2 cellular contexts compared by ENCODE assay signal in genomic region chr10:104245066-104245632, GRCh38.
TF ChIP-seq lines count a peak whose summit lies in the region.

No MANE protein-coding gene starts in this region.

TF ChIP-seq in HEK293, 187 proteins besides CTCF, POLR2A, EP300 and RAD21:
- TF ChIP-seq ZFHX2 (tag by site-specific recombination; conservative IDR thresholded peaks at IDR 0.05) (0 out of 2 replicates have a peak, but pooled peaks have one; percentile 16), ZIC2 (tag by site-specific recombination; IDR thresholded peaks at IDR 0.05) (no peak), ZNF544 (tag by site-specific recombination; IDR thresholded peaks at IDR 0.05) (no peak)

TF ChIP-seq in HepG2, 621 proteins besides CTCF, POLR2A, EP300 and RAD21:
- TF ChIP-seq ZFP62 (CRISPR knock-in tag; IDR thresholded peaks at IDR 0.05) (no peak), ZNF124 (CRISPR knock-in tag; IDR thresholded peaks at IDR 0.05) (no peak), HOXD1 (CRISPR knock-in tag; IDR thresholded peaks at IDR 0.05) (no peak), SRF (IDR thresholded peaks at IDR 0.05; ENCODE audit: low read depth, low read length) (no peak), RARA (CRISPR knock-in tag; IDR thresholded peaks at IDR 0.05) (no peak), MZF1 (CRISPR knock-in tag; IDR thresholded peaks at IDR 0.05; ENCODE audit: borderline replicate concordance) (no peak), MLXIP (CRISPR knock-in tag; IDR thresholded peaks at IDR 0.05; ENCODE audit: borderline replicate concordance) (no peak), BCL3 (CRISPR knock-in tag; IDR thresholded peaks at IDR 0.05) (no peak), FOXJ3 (CRISPR knock-in tag; IDR thresholded peaks at IDR 0.05; ENCODE audit: borderline replicate concordance) (no peak), KAT8 (CRISPR knock-in tag; IDR thresholded peaks at IDR 0.05) (no peak), ZNF282 (IDR thresholded peaks at IDR 0.05; ENCODE audit: partially characterized antibody) (no peak), ZBTB1 (CRISPR knock-in tag; IDR thresholded peaks at IDR 0.05; ENCODE audit: borderline replicate concordance) (no peak), MTF2 (CRISPR knock-in tag; IDR thresholded peaks at IDR 0.05; ENCODE audit: borderline replicate concordance) (no peak)
